In genomic region chr3:16207031-16207430, GRCh38 we compare ENCODE assay signal across 26 cellular contexts. TPM values are rescaled to one million over a fixed set of nuclear protein-coding genes. Genes with fewer than 3 reads are reported as not detected.
"Had no signal": no experiment of that assay in that cellular context is flagged by ENCODE, and none has a peak within 500 bp of the region (broad histone marks: within the 10 kb centered on the region; RNA-seq: fewer than 3 reads in every experiment).

No MANE protein-coding gene starts in this region.

- H3K36me3 ChIP-seq: neural progenitor cell, prostate gland had no signal

- H3K4me1 ChIP-seq: foreskin keratinocyte, gastroesophageal sphincter, heart left ventricle, parathyroid adenoma, prostate gland, right atrium auricular region, stomach, tibial artery had no signal

- H3K79me2 ChIP-seq: hepatocyte, parathyroid adenoma had no signal

- FAIRE-seq: endometrium, kidney had no signal

- H2AFZ ChIP-seq: hepatocyte, neural progenitor cell, parathyroid adenoma had no signal

- DNase-seq: effector memory CD8-positive, alpha-beta T cell; foreskin keratinocyte; heart left ventricle; kidney; naive thymus-derived CD4-positive, alpha-beta T cell; stimulated activated CD4-positive, alpha-beta T cell treated with anti-CD3 and anti-CD28 coated beads, Interleukin-12 subunit alpha, Interleukin-12 subunit beta, amount 100 ng/mL, for 4 hours; stimulated activated CD4-positive, alpha-beta T cell treated with anti-CD3 and anti-CD28 coated beads, Interleukin-1b, Interleukin-23, amount 100 ng/mL, for 48 hours; stimulated activated CD4-positive, alpha-beta T cell treated with anti-CD3 and anti-CD28 coated beads, Interleukin-4, amount 100 ng/mL, for 1 hour; stimulated activated CD8-positive, alpha-beta memory T cell treated with anti-CD3 and anti-CD28 coated beads, Interleukin-4, amount 100 ng/mL, for 48 hours; stimulated activated naive CD4-positive, alpha-beta T cell; stomach; substantia nigra; testis; tibial artery had no signal

- H3K9ac ChIP-seq: neural progenitor cell, parathyroid adenoma had no signal

- H3K4me3 ChIP-seq: coronary artery, gastroesophageal sphincter, heart left ventricle, hepatocyte, lung, neural progenitor cell, prostate gland, right atrium auricular region, smooth muscle cell, stomach, testis, tibial artery had no signal

- ATAC-seq: effector memory CD8-positive, alpha-beta T cell; foreskin keratinocyte; gastroesophageal sphincter; heart left ventricle; left lobe of liver; naive thymus-derived CD4-positive, alpha-beta T cell; sciatic nerve had no signal

- H3K27ac ChIP-seq: coronary artery, foreskin keratinocyte, gastroesophageal sphincter, heart left ventricle, hepatocyte, neural progenitor cell, parathyroid adenoma, prostate gland, right atrium auricular region, stomach, testis, tibial artery had no signal

- H3K27me3 ChIP-seq: gastroesophageal sphincter, heart left ventricle, hepatocyte, neural progenitor cell, right atrium auricular region, testis, tibial artery had no signal

- H3K9me3 ChIP-seq: gastroesophageal sphincter, heart left ventricle, prostate gland, right atrium auricular region, stomach, testis, tibial artery had no signal

- H3K4me2 ChIP-seq: hepatocyte, neural progenitor cell, smooth muscle cell had no signal

RNA-seq across cellular contexts. Expression of gene GALNT15, which starts 32.6 kb away (rescaled TPM):
- total RNA-seq: foreskin keratinocyte had no signal
- polyA plus RNA-seq: foreskin keratinocyte; naive thymus-derived CD4-positive, alpha-beta T cell had no signal
